ENCODE assay signal across 8 cellular contexts in the genomic region with DNA sequence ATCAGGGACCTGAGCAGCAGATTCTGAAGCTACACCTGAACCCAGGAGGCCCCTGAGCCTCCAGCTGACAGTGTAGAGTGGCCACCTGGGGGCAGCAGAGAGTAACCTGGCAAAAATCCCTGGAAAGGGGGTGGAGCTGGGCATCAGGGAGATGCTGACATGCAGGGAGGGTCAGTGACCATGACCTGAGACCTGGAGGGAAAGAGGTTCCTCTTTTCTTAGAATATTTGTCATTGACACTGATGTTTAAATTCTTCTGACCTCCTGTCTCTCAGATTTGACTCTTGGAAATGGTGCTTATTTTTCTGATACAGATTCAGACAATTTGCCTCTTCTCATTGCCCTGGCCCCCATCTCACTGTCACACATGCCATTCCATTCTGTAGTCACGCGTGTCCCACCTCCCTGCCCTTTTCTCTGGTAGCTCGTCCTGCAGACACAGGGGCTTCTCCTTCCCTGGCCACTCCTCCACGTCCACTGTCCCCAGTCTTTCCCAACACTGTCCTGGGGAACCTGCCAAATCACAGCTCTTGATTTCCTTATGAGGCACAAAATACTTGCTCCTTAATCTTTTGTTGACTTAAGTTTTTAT.
DNase-seq lines count a peak whose midpoint lies in the region; ATAC-seq and TF ChIP-seq lines count a peak whose summit lies in the region.

No MANE protein-coding gene starts in this region.

- H3K27me3 ChIP-seq in heart right ventricle: peaks cover 0 to 37% (median 20%) of the 10 kb centered on the region in 7 donors

- H3K4me1 ChIP-seq in heart right ventricle: peaks cover 0 to 11% (median 0%) of the 10 kb centered on the region in 9 donors

- H3K4me3 ChIP-seq in heart right ventricle: no peak overlapping the region
- H3K4me3 ChIP-seq in foreskin fibroblast (ENCODE audit: low read depth in 1 of 2, low read length in 2 of 2): no peak overlapping the region
- H3K4me3 ChIP-seq in retinal pigment epithelial cell (ENCODE audit: low read length): no peak overlapping the region

- peak in 3 of 8 donors; percentile 23 to 44 (median 36) for ATAC-seq in heart right ventricle
- ATAC-seq in Right ventricle myocardium inferior: no peak
- ATAC-seq in GM21723 (IDR thresholded peaks at IDR 0.05; ENCODE audit: unreplicated experiment): no peak

- WGBS in heart right ventricle, 2 donors: 39 to 42% methylated on average over 4 of the region's 4 CpGs

- no peaks in the 10 kb centered on the region for H3K9me3 ChIP-seq in heart right ventricle

- no peak overlapping the region for H3K27ac ChIP-seq in heart right ventricle

- H3K36me3 ChIP-seq in heart right ventricle: no peaks in the 10 kb centered on the region

- intact Hi-C loops in heart right ventricle (cut with DNase I): loop anchor here in 1 of 10 donors (5.0 kb wide), 1 partner anchor 53 kb away; no protein-coding TSS in a partner anchor
- intact Hi-C loops in Right ventricle myocardium inferior (cut with DNase I): no loop called here

- TF ChIP-seq CTCF in heart right ventricle (IDR thresholded peaks at IDR 0.05): peak; percentile 27 to 72 (median 59)
- TF ChIP-seq CTCF in foreskin fibroblast (IDR thresholded peaks at IDR 0.05; ENCODE audit: low read depth, low read length): peak; percentile 77
- TF ChIP-seq CTCF in retinal pigment epithelial cell (conservative IDR thresholded peaks at IDR 0.05; ENCODE audit: low read depth, low read length): peak; percentile 93

- peak; percentile 25 to 30 for DNase-seq in heart right ventricle
- DNase-seq in Right ventricle myocardium inferior (ENCODE audit: missing footprints): no peak
- DNase-seq in NCI-H526 treated with DMSO at 0.1 percent for 48 hours (lab: John Stamatoyannopoulos, UW): peak; percentile 19
- peak; percentile 68 to 72 for DNase-seq in activated T-cell treated with anti-CD3 and anti-CD28 coated beads, Interleukin-2, amount 50 U/mL, for 48 hours
- peak in 1 of 2 donors; percentile 55 for DNase-seq in foreskin fibroblast
- DNase-seq in retinal pigment epithelial cell (ENCODE audit: low read depth): no peak
- DNase-seq in cortex of kidney (lab: John Stamatoyannopoulos, UW): no peak

Comparison
In these comparisons a context has a peak if more than half of its experiments do, and no peak if none do; other contexts are left out.
1. DNase-seq: peak in heart right ventricle (2 of 2), NCI-H526 treated with DMSO at 0.1 percent for 48 hours (single experiment) and activated T-cell treated with anti-CD3 and anti-CD28 coated beads, Interleukin-2, amount 50 U/mL, for 48 hours (2 of 2); none in Right ventricle myocardium inferior (single experiment), retinal pigment epithelial cell (single experiment) and cortex of kidney (single experiment).
2. Peak in every context shown above with its lines, with median percentiles within 50 percentile points of each other: CTCF ChIP-seq.